1 cellular context compared by ENCODE assay signal in the genomic region with DNA sequence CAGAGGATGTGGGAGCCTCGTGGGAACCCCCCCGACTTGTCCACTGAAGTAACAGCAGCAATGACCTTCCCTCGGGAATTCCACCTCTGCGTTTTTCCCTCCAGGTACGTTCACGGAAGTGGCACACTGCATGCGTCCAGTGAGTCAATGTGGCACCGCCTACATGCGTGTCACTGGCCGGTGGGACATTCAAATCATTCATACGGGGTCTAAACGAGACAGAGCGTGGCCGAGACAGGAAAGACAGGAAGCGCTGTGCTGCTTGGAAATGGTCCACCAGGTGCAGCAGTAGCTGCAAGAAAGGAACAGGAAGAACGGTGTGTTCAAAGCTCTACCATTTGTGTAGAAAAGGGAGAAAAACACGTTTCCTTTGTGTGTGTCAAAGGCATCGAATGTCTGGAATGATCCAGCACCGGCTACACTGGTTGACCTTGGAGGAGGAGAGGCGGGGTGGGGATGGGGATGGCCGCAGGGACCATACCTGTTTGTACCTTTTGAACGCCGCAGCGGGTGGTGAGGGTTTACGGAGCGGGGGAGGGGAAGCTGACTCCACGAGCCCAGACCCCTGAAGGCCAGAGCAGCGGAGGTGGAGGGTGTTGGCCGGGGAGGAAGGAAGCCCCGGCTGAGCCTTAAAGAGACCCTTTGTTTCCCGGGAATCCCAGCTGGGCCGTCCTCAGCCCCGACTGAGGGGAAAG.
TF ChIP-seq lines count a peak whose summit lies in the region.

No MANE protein-coding gene starts in this region.

TF ChIP-seq in endothelial cell of umbilical vein, 7 proteins besides CTCF, POLR2A, EP300 and RAD21:
- TF ChIP-seq JUN (IDR thresholded peaks at IDR 0.05; ENCODE audit: borderline replicate concordance, insufficient read depth, insufficient read length, low read depth) (no peak), GATA2 (IDR thresholded peaks at IDR 0.05; ENCODE audit: insufficient read depth, insufficient read length, low read depth, low read length) (no peak), POLR2AphosphoS5 (IDR thresholded peaks at IDR 0.05; ENCODE audit: insufficient read depth, low read depth, low read length) (no peak), EZH2 (IDR thresholded peaks at IDR 0.05; ENCODE audit: borderline replicate concordance, low read depth, low read length, severe bottlenecking) (no peak), FOS (IDR thresholded peaks at IDR 0.05; ENCODE audit: borderline replicate concordance, insufficient read depth, low read length) (no peak), MYC (IDR thresholded peaks at IDR 0.05; ENCODE audit: low read depth, low read length) (no peak)
- TF ChIP-seq, protein P1, sequence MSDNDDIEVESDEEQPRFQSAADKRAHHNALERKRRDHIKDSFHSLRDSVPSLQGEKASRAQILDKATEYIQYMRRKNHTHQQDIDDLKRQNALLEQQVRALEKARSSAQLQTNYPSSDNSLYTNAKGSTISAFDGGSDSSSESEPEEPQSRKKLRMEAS (IDR thresholded peaks at IDR 0.05; ENCODE audit: insufficient read depth, insufficient read length): no peak
